34 cellular contexts compared by ENCODE assay signal in the genomic region with DNA sequence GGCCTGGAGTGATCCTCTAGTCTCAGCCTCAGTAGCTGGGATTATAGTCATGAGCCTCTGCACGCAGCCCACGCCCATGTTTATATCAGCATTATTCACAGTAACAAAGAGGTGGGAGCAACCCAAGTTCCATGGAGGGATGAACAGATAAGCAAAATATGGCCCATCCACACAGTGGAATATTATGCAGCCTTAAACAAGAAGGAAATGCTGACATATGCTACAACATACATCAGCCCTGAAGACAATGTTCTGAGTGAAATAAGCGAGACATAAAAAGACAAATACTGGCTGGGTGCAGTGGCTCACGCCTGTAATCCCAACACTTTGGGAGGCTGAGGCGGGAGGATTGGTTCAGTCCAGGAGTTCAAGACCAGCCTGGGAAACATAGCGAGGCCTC.
"Had no signal": no experiment of that assay in that cellular context is flagged by ENCODE, and none has a peak within 500 bp of the region (broad histone marks: within the 10 kb centered on the region; RNA-seq: fewer than 3 reads in every experiment).

No MANE protein-coding gene starts in this region.

- H3K4me3 Mint-ChIP-seq: activated CD4-positive, alpha-beta memory T cell treated with anti-CD3 and anti-CD28 coated beads, Interleukin-2, amount 10 ng/mL, durations not matched to agents 7 days and 5 days; activated CD4-positive, alpha-beta T cell treated with anti-CD3 and anti-CD28 coated beads, Interleukin-2, amount 10 ng/mL, durations not matched to agents 7 days and 5 days; activated naive CD8-positive, alpha-beta T cell; activated T-cell treated with anti-CD3 and anti-CD28 coated beads, Interleukin-2, amount 50 U/mL, for 24 hours; activated T-cell treated with anti-CD3 and anti-CD28 coated beads, Interleukin-2, amount 50 U/mL, for 72 hours; endodermal cell; WTC11 had no signal

- H3K4me3 ChIP-seq: body of pancreas, breast epithelium, cardiac muscle cell, colonic mucosa, dorsolateral prefrontal cortex, esophagus muscularis mucosa, gastrocnemius medialis, heart left ventricle had no signal

- H3K27me3 ChIP-seq: body of pancreas, breast epithelium, cardiac muscle cell, colonic mucosa, dorsolateral prefrontal cortex, esophagus muscularis mucosa, foreskin keratinocyte, gastrocnemius medialis, heart left ventricle had no signal

- H3K9me3 Mint-ChIP-seq: activated CD4-positive, alpha-beta memory T cell treated with anti-CD3 and anti-CD28 coated beads, Interleukin-2, amount 10 ng/mL, durations not matched to agents 7 days and 5 days; activated CD4-positive, alpha-beta T cell treated with anti-CD3 and anti-CD28 coated beads, Interleukin-2, amount 10 ng/mL, durations not matched to agents 7 days and 5 days; activated T-cell treated with anti-CD3 and anti-CD28 coated beads, Interleukin-2, amount 50 U/mL, for 24 hours; activated T-cell treated with anti-CD3 and anti-CD28 coated beads, Interleukin-2, amount 50 U/mL, for 72 hours; endodermal cell; WTC11 had no signal

- DNase-seq: activated CD4-positive, alpha-beta memory T cell treated with anti-CD3 and anti-CD28 coated beads, Interleukin-2, amount 10 ng/mL, durations not matched to agents 7 days and 5 days; activated CD4-positive, alpha-beta T cell treated with anti-CD3 and anti-CD28 coated beads for 1 hour; activated CD4-positive, alpha-beta T cell treated with anti-CD3 and anti-CD28 coated beads for 4 hours; activated CD4-positive, alpha-beta T cell treated with anti-CD3 and anti-CD28 coated beads, Interleukin-2, amount 10 ng/mL, durations not matched to agents 7 days and 5 days; activated CD4-positive, alpha-beta T cell treated with anti-CD3 and anti-CD28 coated beads, Interleukin-2, amount 50 U/mL, for 4 hours; activated CD8-positive, alpha-beta memory T cell treated with anti-CD3 and anti-CD28 coated beads, Interleukin-2, amount 50 U/mL, for 48 hours; activated effector memory CD4-positive, alpha-beta T cell treated with Interleukin-2 at 50 U/mL for 16 hours; activated gamma-delta T cell treated with Interleukin-2 at 50 U/mL for 16 hours; activated naive CD4-positive, alpha-beta T cell treated with anti-CD3 and anti-CD28 coated beads, Interleukin-2, amount 50 U/mL, for 16 hours; activated naive CD4-positive, alpha-beta T cell treated with Interleukin-2 at 50 U/mL for 16 hours; activated T-cell treated with anti-CD3 and anti-CD28 coated beads for 4 hours; activated T-cell treated with anti-CD3 and anti-CD28 coated beads, Interleukin-2, amount 50 U/mL, for 24 hours; activated T-cell treated with anti-CD3 and anti-CD28 coated beads, Interleukin-2, amount 50 U/mL, for 72 hours; amniotic stem cell; anterior cingulate cortex; body of pancreas; central memory CD4-positive, alpha-beta T cell; cerebellar nuclear complex; colonic mucosa; dorsolateral prefrontal cortex; effector memory CD4-positive, alpha-beta T cell; endodermal cell; erythroblast; foreskin keratinocyte; gastrocnemius medialis; glutamatergic neuron; T-helper 1 cell; T-helper 2 cell had no signal

- H3K27ac ChIP-seq: body of pancreas, breast epithelium, cardiac muscle cell, colonic mucosa, foreskin keratinocyte, heart left ventricle had no signal

- ATAC-seq: activated T-cell treated with anti-CD3 and anti-CD28 coated beads, Interleukin-2, amount 50 U/mL, for 72 hours; body of pancreas; foreskin keratinocyte; gastrocnemius medialis; heart left ventricle had no signal

- H3K36me3 Mint-ChIP-seq: activated naive CD8-positive, alpha-beta T cell; WTC11 had no signal

- H3K9me3 ChIP-seq: body of pancreas, breast epithelium, colonic mucosa, esophagus muscularis mucosa, gastrocnemius medialis, heart left ventricle had no signal

- H3K36me3 ChIP-seq: breast epithelium, cardiac muscle cell, colonic mucosa, esophagus muscularis mucosa, gastrocnemius medialis, heart left ventricle had no signal

- H3K27me3 Mint-ChIP-seq: activated CD4-positive, alpha-beta memory T cell treated with anti-CD3 and anti-CD28 coated beads, Interleukin-2, amount 10 ng/mL, durations not matched to agents 7 days and 5 days; activated CD4-positive, alpha-beta T cell treated with anti-CD3 and anti-CD28 coated beads, Interleukin-2, amount 10 ng/mL, durations not matched to agents 7 days and 5 days; activated naive CD8-positive, alpha-beta T cell; activated T-cell treated with anti-CD3 and anti-CD28 coated beads, Interleukin-2, amount 50 U/mL, for 24 hours had no signal

- H3K27ac Mint-ChIP-seq: activated CD4-positive, alpha-beta memory T cell treated with anti-CD3 and anti-CD28 coated beads, Interleukin-2, amount 10 ng/mL, durations not matched to agents 7 days and 5 days; activated naive CD8-positive, alpha-beta T cell; activated T-cell treated with anti-CD3 and anti-CD28 coated beads, Interleukin-2, amount 50 U/mL, for 72 hours; endodermal cell had no signal

- H3K4me1 ChIP-seq: breast epithelium had no signal
